In genomic region chr1:178052650-178053461, GRCh38 we compare ENCODE assay signal across 13 cellular contexts. TPM values are rescaled to one million over a fixed set of nuclear protein-coding genes. Genes with fewer than 3 reads are reported as not detected.
A peak's percentile ranks its signal among the peaks of the same experiment; 100 is the strongest.
DNase-seq lines count a peak whose midpoint lies in the region; ATAC-seq, FAIRE-seq and TF ChIP-seq lines count a peak whose summit lies in the region.
"Had no signal": no experiment of that assay in that cellular context is flagged by ENCODE, and none has a peak within 500 bp of the region (broad histone marks: within the 10 kb centered on the region; RNA-seq: fewer than 3 reads in every experiment).

No MANE protein-coding gene starts in this region.

- no peak overlapping the region for H3K4me3 Mint-ChIP-seq in WTC11
- no peak overlapping the region for H3K4me3 Mint-ChIP-seq in activated T-helper 17 cell treated with anti-CD3 and anti-CD28 coated beads, Interleukin-2, amount 50 U/mL, for 72 hours
- H3K4me3 Mint-ChIP-seq: activated naive CD4-positive, alpha-beta T cell treated with anti-CD3 and anti-CD28 coated beads, Interleukin-2, amount 50 U/mL, for 24 hours; stimulated activated naive CD8-positive, alpha-beta T cell treated with anti-CD3 and anti-CD28 coated beads, Interleukin-15, amount 100 ng/mL, for 72 hours had no signal

- H3K36me3 ChIP-seq in small intestine (ENCODE audit: control insufficient read depth in 2 of 2, insufficient read depth in 2 of 2, low read length in 2 of 2) = no peaks in the 10 kb centered on the region

- H3K36me3 Mint-ChIP-seq in WTC11 = no peaks in the 10 kb centered on the region
- no peaks in the 10 kb centered on the region for H3K36me3 Mint-ChIP-seq in activated T-helper 17 cell treated with anti-CD3 and anti-CD28 coated beads, Interleukin-2, amount 50 U/mL, for 72 hours (ENCODE audit: low read depth)
- H3K36me3 Mint-ChIP-seq: activated naive CD4-positive, alpha-beta T cell treated with anti-CD3 and anti-CD28 coated beads, Interleukin-2, amount 50 U/mL, for 24 hours had no signal

- H3K27ac ChIP-seq in small intestine (ENCODE audit: low read depth in 1 of 2, low read length in 1 of 2) = peak overlapping the region in 1 of 2 donors; percentile 84
- H3K27ac ChIP-seq: 22Rv1 had no signal

- DNase-seq in DMS53 (lab: John Stamatoyannopoulos, UW) (peak; percentile 10), DMS53 treated with DMSO at 0.1 percent for 48 hours (lab: John Stamatoyannopoulos, UW; ENCODE audit: unreplicated experiment) (no peak), WTC11 (ENCODE audit: low spot score) (no peak), kidney tubule cell (ENCODE audit: low spot score) (peak; percentile 76), small intestine (peak; percentile 61), GF-D8 (lab: John Stamatoyannopoulos, UW) (no peak)
- DNase-seq: activated CD4-positive, CD25-positive, alpha-beta regulatory T cell; NCI-H526; stimulated activated naive CD8-positive, alpha-beta T cell treated with anti-CD3 and anti-CD28 coated beads, Interleukin-15, amount 100 ng/mL, for 72 hours had no signal

- 7 to 37% (median 22%) methylated on average over 10 of the region's 10 CpGs for WGBS in small intestine, 3 donors

- no peaks in the 10 kb centered on the region for H3K27me3 ChIP-seq in small intestine (ENCODE audit: control insufficient read depth in 2 of 2, insufficient read depth in 2 of 2, low read length in 2 of 2)

- POLR2A ChIA-PET in WTC11 (lab: Charles Lee) = interaction anchor here (0.6 to 0.7 kb wide), 2 partner anchors 8 to 24 kb away, joined by 3 to 5 read pairs; no protein-coding TSS in a partner anchor

- FAIRE-seq in small intestine (lab: Jason Lieb, UNC) = no peak

- no peaks in the 10 kb centered on the region for H3K9me3 Mint-ChIP-seq in WTC11
- H3K9me3 Mint-ChIP-seq in activated T-helper 17 cell treated with anti-CD3 and anti-CD28 coated beads, Interleukin-2, amount 50 U/mL, for 72 hours = peaks cover 5% of the 10 kb centered on the region
- H3K9me3 Mint-ChIP-seq: activated naive CD4-positive, alpha-beta T cell treated with anti-CD3 and anti-CD28 coated beads, Interleukin-2, amount 50 U/mL, for 24 hours; stimulated activated naive CD8-positive, alpha-beta T cell treated with anti-CD3 and anti-CD28 coated beads, Interleukin-15, amount 100 ng/mL, for 72 hours had no signal

- peak overlapping the region; percentile 6; the same call in 1 of the 2 replicates for H3K27ac Mint-ChIP-seq in WTC11
- H3K27ac Mint-ChIP-seq in activated T-helper 17 cell treated with anti-CD3 and anti-CD28 coated beads, Interleukin-2, amount 50 U/mL, for 72 hours = no peak overlapping the region
- H3K27ac Mint-ChIP-seq: activated naive CD4-positive, alpha-beta T cell treated with anti-CD3 and anti-CD28 coated beads, Interleukin-2, amount 50 U/mL, for 24 hours; stimulated activated naive CD8-positive, alpha-beta T cell treated with anti-CD3 and anti-CD28 coated beads, Interleukin-15, amount 100 ng/mL, for 72 hours had no signal

- H3K9me3 ChIP-seq in small intestine (ENCODE audit: control insufficient read depth, low read depth) = no peaks in the 10 kb centered on the region

- no peaks in the 10 kb centered on the region for H3K27me3 Mint-ChIP-seq in WTC11 (ENCODE audit: low read depth)
- H3K27me3 Mint-ChIP-seq in activated T-helper 17 cell treated with anti-CD3 and anti-CD28 coated beads, Interleukin-2, amount 50 U/mL, for 72 hours = no peaks in the 10 kb centered on the region
- H3K27me3 Mint-ChIP-seq: stimulated activated naive CD8-positive, alpha-beta T cell treated with anti-CD3 and anti-CD28 coated beads, Interleukin-15, amount 100 ng/mL, for 72 hours had no signal

- H3K4me3 ChIP-seq in small intestine (ENCODE audit: low read depth in 1 of 2, low read length in 2 of 2) = no peak overlapping the region

- peaks cover 0 to 6% of the 10 kb centered on the region in 2 donors for H3K4me1 ChIP-seq in small intestine (ENCODE audit: control insufficient read depth in 2 of 2, insufficient read depth in 1 of 2, low read depth in 1 of 2, low read length in 1 of 2)

- CTCF ChIA-PET in WTC11 (lab: Charles Lee) = interaction anchor here (0.6 to 5.0 kb wide), 6 partner anchors 15 to 449 kb away, joined by 3 to 43 read pairs (median 4); partner anchors contain the start of gene RASAL2

- ATAC-seq in WTC11 = no peak
- ATAC-seq in activated T-helper 17 cell treated with anti-CD3 and anti-CD28 coated beads, Interleukin-2, amount 50 U/mL, for 72 hours (replicated peaks) = no peak
- ATAC-seq in HG03442 (IDR thresholded peaks at IDR 0.05; ENCODE audit: unreplicated experiment) = no peak
- ATAC-seq: stimulated activated naive CD8-positive, alpha-beta T cell treated with anti-CD3 and anti-CD28 coated beads, Interleukin-15, amount 100 ng/mL, for 72 hours had no signal

- TF ChIP-seq CTCF in WTC11 (IDR thresholded peaks at IDR 0.05) = no peak

- H3K4me1 Mint-ChIP-seq in WTC11 = peaks cover 63% of the 10 kb centered on the region
- no peaks in the 10 kb centered on the region for H3K4me1 Mint-ChIP-seq in activated T-helper 17 cell treated with anti-CD3 and anti-CD28 coated beads, Interleukin-2, amount 50 U/mL, for 72 hours
- H3K4me1 Mint-ChIP-seq: activated naive CD4-positive, alpha-beta T cell treated with anti-CD3 and anti-CD28 coated beads, Interleukin-2, amount 50 U/mL, for 24 hours; stimulated activated naive CD8-positive, alpha-beta T cell treated with anti-CD3 and anti-CD28 coated beads, Interleukin-15, amount 100 ng/mL, for 72 hours had no signal

TF ChIP-seq in WTC11, 78 proteins besides CTCF, POLR2A, EP300 and RAD21:
- TF ChIP-seq GABPB1 (CRISPR knock-in tag; IDR thresholded peaks at IDR 0.05) = peak; percentile 53; the same call in 1 of the 2 replicates
- no peak for TF ChIP-seq IRF1 (CRISPR knock-in tag; IDR thresholded peaks at IDR 0.05)
- TF ChIP-seq IRF2 (CRISPR knock-in tag; IDR thresholded peaks at IDR 0.05; ENCODE audit: borderline replicate concordance, low read depth) = no peak
- no peak for TF ChIP-seq ESRRA (CRISPR knock-in tag; IDR thresholded peaks at IDR 0.05; ENCODE audit: borderline replicate concordance)

RNA-seq across cellular contexts. Expression of gene RASAL2, which starts 41.0 kb away (rescaled TPM):
- 25.7 to 29.5 TPM (median 27.5 TPM) in 3 replicates for total RNA-seq in WTC11 (2021)
- 1 to 10 TPM; 1.8 to 4.3 (median 2.4) TPM for polyA plus RNA-seq in small intestine
- under 1 TPM; 0.02 to 0.11 TPM for total RNA-seq in activated T-helper 17 cell treated with anti-CD3 and anti-CD28 coated beads, Interleukin-2, amount 50 U/mL, for 72 hours

Comparison
In these comparisons a context has a peak if more than half of its experiments do, and no peak if none do; other contexts are left out.
1. DNase-seq: peak in DMS53 (single experiment), kidney tubule cell (single experiment) and small intestine (single experiment); none in DMS53 treated with DMSO at 0.1 percent for 48 hours (single experiment), WTC11 (single experiment) and GF-D8 (single experiment).
2. RNA of gene RASAL2, which starts 41.0 kb away (total RNA-seq): 25.7 to 29.5 TPM in WTC11; 0.02 to 0.11 TPM in activated T-helper 17 cell treated with anti-CD3 and anti-CD28 coated beads, Interleukin-2, amount 50 U/mL, for 72 hours; every median in the first group is over 10 times any median in the second.